1 cellular context compared by ENCODE assay signal in the genomic region with DNA sequence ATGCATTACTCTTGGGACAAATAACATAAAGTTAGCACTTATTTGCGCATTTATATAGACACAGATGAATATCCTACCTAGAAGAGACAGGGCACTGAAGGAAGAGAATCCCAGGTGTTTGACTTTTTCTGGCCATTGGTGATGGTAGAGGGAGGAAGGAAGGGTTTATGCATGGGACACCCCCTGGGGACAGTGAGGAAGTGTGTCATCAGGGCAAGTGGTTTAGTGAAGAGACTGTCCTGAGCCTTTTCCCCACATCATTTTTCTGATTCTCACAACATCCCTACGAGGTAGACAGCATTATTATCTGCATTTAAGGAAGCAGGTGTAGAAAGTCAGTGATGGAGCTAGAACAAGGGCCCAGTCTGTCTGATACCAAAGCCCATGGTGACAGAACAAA.
TF ChIP-seq lines count a peak whose summit lies in the region.

No MANE protein-coding gene starts in this region.

TF ChIP-seq in H1, 55 proteins besides CTCF, POLR2A, EP300 and RAD21 (continued from another document):
- TF ChIP-seq BCL11A (IDR thresholded peaks at IDR 0.05; ENCODE audit: low read depth in 2 of 2, low read length in 2 of 2), result no peak
- no peak for TF ChIP-seq NRF1 (IDR thresholded peaks at IDR 0.05; ENCODE audit: low read depth, low read length)
- no peak for TF ChIP-seq SIX5 (IDR thresholded peaks at IDR 0.05; ENCODE audit: low read depth, low read length)
- TF ChIP-seq TEAD4 (IDR thresholded peaks at IDR 0.05; ENCODE audit: low read depth, low read length), result no peak
- no peak for TF ChIP-seq POLR2AphosphoS5 (IDR thresholded peaks at IDR 0.05; ENCODE audit: low read depth, low read length)
- no peak for TF ChIP-seq HDAC6 (IDR thresholded peaks at IDR 0.05; ENCODE audit: low read depth, low read length)
- no peak for TF ChIP-seq SUZ12 (IDR thresholded peaks at IDR 0.05; ENCODE audit: low read length)
- no peak for TF ChIP-seq CEBPB (IDR thresholded peaks at IDR 0.05; ENCODE audit: low read depth, low read length)
- no peak for TF ChIP-seq ATF3 (IDR thresholded peaks at IDR 0.05; ENCODE audit: insufficient read depth, low read depth, low read length)
- TF ChIP-seq CHD2 (IDR thresholded peaks at IDR 0.05; ENCODE audit: low read length), result no peak
- TF ChIP-seq KDM5A (IDR thresholded peaks at IDR 0.05; ENCODE audit: low read length), result no peak
- no peak for TF ChIP-seq SRF (IDR thresholded peaks at IDR 0.05; ENCODE audit: low read depth, low read length)
- TF ChIP-seq TAF7 (optimal IDR thresholded peaks at IDR 0.05; ENCODE audit: borderline replicate concordance, low read depth, low read length), result no peak
- TF ChIP-seq KDM1A (IDR thresholded peaks at IDR 0.05; ENCODE audit: borderline replicate concordance, low read length), result no peak
- TF ChIP-seq RBBP5 (IDR thresholded peaks at IDR 0.05; ENCODE audit: borderline replicate concordance, low read depth, low read length), result no peak
- no peak for TF ChIP-seq PHF8 (conservative IDR thresholded peaks at IDR 0.05; ENCODE audit: low read depth, low read length)
TF ChIP-seq in H1: peak in this region for 0.
